In genomic region chr11:47158242-47158641, GRCh38 we compare ENCODE assay signal across 16 cellular contexts. TPM values are rescaled to one million over a fixed set of nuclear protein-coding genes. Genes with fewer than 3 reads are reported as not detected.
DNase-seq lines count a peak whose midpoint lies in the region; ATAC-seq and TF ChIP-seq lines count a peak whose summit lies in the region.
"Had no signal": no experiment of that assay in that cellular context is flagged by ENCODE, and none has a peak within 500 bp of the region (broad histone marks: within the 10 kb centered on the region; RNA-seq: fewer than 3 reads in every experiment).

No MANE protein-coding gene starts in this region.

- DNase-seq in CD4-positive, alpha-beta T cell = no peak
- DNase-seq in DMS53 (lab: John Stamatoyannopoulos, UW) (peak; percentile 65), caudate nucleus (lab: John Stamatoyannopoulos, UW) (peak in 6 of 61 donors; percentile 19 to 69 (median 26)), NCI-H2081 treated with DMSO at 0.1 percent for 48 hours (lab: John Stamatoyannopoulos, UW) (no peak), HAP-1 (ENCODE audit: low spot score in 2 of 2) (no peak), adrenal gland (no peak)
- DNase-seq in naive thymus-derived CD8-positive, alpha-beta T cell = no peak
- DNase-seq: ACHN; CD4-positive, alpha-beta memory T cell; GOT3; Kasumi-1; NCI-H187 treated with DMSO at 0.1 percent for 48 hours; NCI-H510A treated with DMSO at 0.1 percent for 48 hours; Peyer's patch; Right ventricle myocardium superior had no signal

- intact Hi-C loops in CD4-positive, alpha-beta T cell (cut with DNase I, micrococcal nuclease) = no loop called here
- intact Hi-C loops in adrenal gland (cut with DNase I) = no loop called here

- H3K27ac ChIP-seq in CD4-positive, alpha-beta T cell (ENCODE audit: low read depth, low read length) = no peak overlapping the region
- H3K27ac ChIP-seq in caudate nucleus (ENCODE audit: low read depth, low read length) (peak overlapping the region; percentile 95), adrenal gland (no peak overlapping the region)
- H3K27ac ChIP-seq: Peyer's patch had no signal

- in situ Hi-C loops in HAP-1 (cut with MboI; ENCODE audit: low sequenced_read_pairs) = loop anchor here (10.0 kb wide), 1 partner anchor 243 kb away; the partner anchor contains the start of gene LRP4

- H3K9me3 ChIP-seq in CD4-positive, alpha-beta T cell (ENCODE audit: control insufficient read depth, low read length) = no peaks in the 10 kb centered on the region
- no peaks in the 10 kb centered on the region for H3K9me3 ChIP-seq in HAP-1
- no peaks in the 10 kb centered on the region for H3K9me3 ChIP-seq in adrenal gland (replicated peaks in 1 of 3)
- H3K9me3 ChIP-seq: Peyer's patch had no signal

- no peaks in the 10 kb centered on the region for H3K9me3 Mint-ChIP-seq in CD4-positive, alpha-beta T cell
- H3K9me3 Mint-ChIP-seq in naive thymus-derived CD8-positive, alpha-beta T cell = no peaks in the 10 kb centered on the region
- H3K9me3 Mint-ChIP-seq: CD4-positive, alpha-beta memory T cell had no signal

- H3K4me3 ChIP-seq in HAP-1 (no peak overlapping the region), adrenal gland (no peak overlapping the region)
- H3K4me3 ChIP-seq: Peyer's patch had no signal

- no peaks in the 10 kb centered on the region for H3K27me3 ChIP-seq in CD4-positive, alpha-beta T cell (ENCODE audit: control insufficient read depth, insufficient read depth, low read length)
- H3K27me3 ChIP-seq in HAP-1 (ENCODE audit: low read depth) (no peaks in the 10 kb centered on the region), adrenal gland (no peaks in the 10 kb centered on the region)
- H3K27me3 ChIP-seq: Peyer's patch had no signal

- H3K4me1 ChIP-seq in HAP-1 (no peaks in the 10 kb centered on the region), adrenal gland (replicated peaks in 1 of 2) (peaks cover 5 to 19% of the 10 kb centered on the region in 2 donors)

- H3K36me3 ChIP-seq in HAP-1 (replicated peaks) (peaks cover 13% of the 10 kb centered on the region; the same call in 1 of the 2 replicates), adrenal gland (replicated peaks in 1 of 2) (no peaks in the 10 kb centered on the region)

- WGBS in adrenal gland, 4 donors = 83 to 89% (median 85%) methylated on average over 5 of the region's 5 CpGs

- H3K36me3 Mint-ChIP-seq in CD4-positive, alpha-beta T cell (ENCODE audit: low read depth) = peaks cover 15% of the 10 kb centered on the region
- peaks cover 0 to 7% (median 0%) of the 10 kb centered on the region in 3 donors for H3K36me3 Mint-ChIP-seq in naive thymus-derived CD8-positive, alpha-beta T cell

- H3K4me3 Mint-ChIP-seq in CD4-positive, alpha-beta T cell = no peak overlapping the region
- peak overlapping the region in 1 of 10 donors; percentile 4 for H3K4me3 Mint-ChIP-seq in naive thymus-derived CD8-positive, alpha-beta T cell
- H3K4me3 Mint-ChIP-seq: CD4-positive, alpha-beta memory T cell had no signal

- POLR2A ChIA-PET in CD4-positive, alpha-beta T cell (lab: Charles Lee) = no interaction called here
- POLR2A ChIA-PET in naive thymus-derived CD8-positive, alpha-beta T cell (lab: Charles Lee) = interaction anchor here (0.6 kb wide), 1 partner anchor 306 kb away, joined by 9 read pairs; no protein-coding TSS in a partner anchor

- no peak for TF ChIP-seq POLR2A in adrenal gland (IDR thresholded peaks at IDR 0.05)

- no peak for ATAC-seq in CD4-positive, alpha-beta T cell (ENCODE audit: poor library complexity)
- ATAC-seq in naive thymus-derived CD8-positive, alpha-beta T cell = no peak
- ATAC-seq in GM21447 (IDR thresholded peaks at IDR 0.05; ENCODE audit: unreplicated experiment) = no peak

- no peaks in the 10 kb centered on the region for H3K27me3 Mint-ChIP-seq in CD4-positive, alpha-beta T cell
- H3K27me3 Mint-ChIP-seq in naive thymus-derived CD8-positive, alpha-beta T cell = no peaks in the 10 kb centered on the region
- H3K27me3 Mint-ChIP-seq: CD4-positive, alpha-beta memory T cell had no signal

- no peak for TF ChIP-seq CTCF in CD4-positive, alpha-beta T cell (IDR thresholded peaks at IDR 0.05)
- TF ChIP-seq CTCF in adrenal gland (IDR thresholded peaks at IDR 0.05) = no peak

- peak overlapping the region; percentile 6 for H3K27ac Mint-ChIP-seq in CD4-positive, alpha-beta T cell
- H3K27ac Mint-ChIP-seq in naive thymus-derived CD8-positive, alpha-beta T cell = peak overlapping the region; percentile 26 to 77 (median 62)

- CTCF ChIA-PET in CD4-positive, alpha-beta T cell (lab: Charles Lee) = no interaction called here

- peaks cover 28% of the 10 kb centered on the region for H3K4me1 Mint-ChIP-seq in CD4-positive, alpha-beta T cell (ENCODE audit: low read depth)
- peaks cover 19 to 42% (median 34%) of the 10 kb centered on the region in 4 donors for H3K4me1 Mint-ChIP-seq in naive thymus-derived CD8-positive, alpha-beta T cell

RNA-seq across cellular contexts. Expression of gene ARFGAP2, which starts 18.4 kb away (rescaled TPM):
- 100 to 1,000 TPM; 161 to 174 TPM for total RNA-seq in CD4-positive, alpha-beta T cell
- total RNA-seq in naive thymus-derived CD8-positive, alpha-beta T cell = 100 to 1,000 TPM; 166 to 172 TPM
- 100 to 1,000 TPM in 2 of 3 donors, 10 to 100 TPM in 1; 97.8 to 111 (median 108) TPM for polyA plus RNA-seq in naive thymus-derived CD8-positive, alpha-beta T cell
- 100 to 1,000 TPM in 5 of 8 donors, 10 to 100 TPM in 3; 74.4 to 411 (median 116) TPM for total RNA-seq in adrenal gland
- polyA plus RNA-seq in adrenal gland = 10 to 100 TPM; 72.3 to 92.6 (median 91.1) TPM

RNA-seq across cellular contexts. Expression of gene PACSIN3, which starts 28.0 kb away (rescaled TPM):
- under 1 TPM in 1 of 2 experiments, not detected in 1; 0.27 TPM for total RNA-seq in CD4-positive, alpha-beta T cell
- total RNA-seq in naive thymus-derived CD8-positive, alpha-beta T cell = under 1 TPM in 1 of 2 experiments, not detected in 1; 0.80 TPM
- under 1 TPM in 1 of 3 donors, not detected in 2; 0.25 TPM for polyA plus RNA-seq in naive thymus-derived CD8-positive, alpha-beta T cell
- 100 to 1,000 TPM in 6 of 8 donors, 10 to 100 TPM in 2; 96.3 to 211 (median 110) TPM for total RNA-seq in adrenal gland
- polyA plus RNA-seq in adrenal gland = 10 to 100 TPM; 49.4 to 78.9 (median 73.7) TPM

RNA-seq across cellular contexts. Expression of gene DDB2, which starts 56.5 kb away (rescaled TPM):
- total RNA-seq in CD4-positive, alpha-beta T cell = 10 to 100 TPM; 57.3 to 57.6 TPM
- total RNA-seq in naive thymus-derived CD8-positive, alpha-beta T cell = 100 to 1,000 TPM in 1 of 2 experiments, 10 to 100 TPM in 1; 98.9 to 101 TPM
- 10 to 100 TPM; 20.7 to 25.4 (median 24.4) TPM for polyA plus RNA-seq in naive thymus-derived CD8-positive, alpha-beta T cell
- 100 to 1,000 TPM in 1 of 8 donors, 10 to 100 TPM in 7; 35.8 to 121 (median 58.5) TPM for total RNA-seq in adrenal gland
- polyA plus RNA-seq in adrenal gland = 100 to 1,000 TPM in 1 of 3 donors, 10 to 100 TPM in 2; 48.3 to 128 (median 54.9) TPM

Comparison
In these comparisons a context has a peak if more than half of its experiments do, and no peak if none do; other contexts are left out.
1. RNA of gene PACSIN3, which starts 28.0 kb away (total RNA-seq): 96.3 to 211 TPM in adrenal gland; 0.80 TPM in naive thymus-derived CD8-positive, alpha-beta T cell and 0.27 TPM in CD4-positive, alpha-beta T cell; every median in the first group is over 10 times any median in the second.